8 cellular contexts compared by ENCODE assay signal in genomic region chr6:26538936-26539615, GRCh38. TPM values are rescaled to one million over a fixed set of nuclear protein-coding genes. Genes with fewer than 3 reads are reported as not detected.
A peak's percentile ranks its signal among the peaks of the same experiment; 100 is the strongest.
DNase-seq lines count a peak whose midpoint lies in the region; ATAC-seq and FAIRE-seq lines count a peak whose summit lies in the region.

No MANE protein-coding gene starts in this region.

- peak overlapping the region; percentile 98 for H3K9ac ChIP-seq in GM23248
- H3K9ac ChIP-seq in SK-N-MC (ENCODE audit: insufficient read length): peak overlapping the region; percentile 93

- H3K79me2 ChIP-seq in GM23248 (ENCODE audit: insufficient read depth): peaks cover 58% of the 10 kb centered on the region

- H3K9me2 ChIP-seq in GM23248 (ENCODE audit: insufficient read depth): no peaks in the 10 kb centered on the region

- no peak for ATAC-seq in GM21367 (IDR thresholded peaks at IDR 0.05; ENCODE audit: unreplicated experiment)

- peak overlapping the region; percentile 94 for H2AFZ ChIP-seq in GM23248

- H4K20me1 ChIP-seq in GM23248 (ENCODE audit: insufficient read depth): no peaks in the 10 kb centered on the region

- H3K4me3 ChIP-seq in GM23248 (peak overlapping the region; percentile 89), SK-N-MC (peak overlapping the region; percentile 91)

- DNase-seq in GM23248 (peak; percentile 48), SK-N-MC (ENCODE audit: low read depth, low spot score) (no peak), fibroblast of peridontal ligament (ENCODE audit: extremely low read depth) (peak; percentile 18), renal cortical epithelial cell (ENCODE audit: low read depth) (peak; percentile 42), DMS153 treated with DMSO at 0.1 percent for 48 hours (lab: John Stamatoyannopoulos, UW; ENCODE audit: unreplicated experiment) (no peak), GM19239 (ENCODE audit: insufficient read length, low spot score) (no peak)
- no peak for DNase-seq in stimulated activated CD8-positive, alpha-beta memory T cell treated with anti-CD3 and anti-CD28 coated beads, Interleukin-4, amount 100 ng/mL, for 48 hours

- in situ Hi-C loops in GM23248 (cut with MboI): loop anchor here (25.0 kb wide), 1 partner anchor 202 kb away; no protein-coding TSS in a partner anchor

- H3K4me2 ChIP-seq in GM23248 (ENCODE audit: unreplicated experiment): peak overlapping the region; percentile 93

- H3K27me3 ChIP-seq in GM23248 (replicated peaks; ENCODE audit: insufficient read depth): no peaks in the 10 kb centered on the region

- H3K36me3 ChIP-seq in GM23248 (ENCODE audit: low read depth): peaks cover 10% of the 10 kb centered on the region; the same call in 1 of the 2 replicates
- H3K36me3 ChIP-seq in SK-N-MC (ENCODE audit: insufficient read depth, low read length): peaks cover 9% of the 10 kb centered on the region

- 58 to 59% methylated on average over 16 of the region's 16 CpGs for WGBS in GM23248 (ENCODE audit: low coverage in 1 of 2, low lambda C conversion rate in 2 of 2, missing lambda C conversion rate in 2 of 2), 2 experiments

- H3K4me1 ChIP-seq in GM23248 (ENCODE audit: insufficient read depth): peaks cover 22% of the 10 kb centered on the region

- H3F3A ChIP-seq in GM23248 (ENCODE audit: insufficient read depth): peaks cover 29% of the 10 kb centered on the region

- H3K9me3 ChIP-seq in GM23248 (ENCODE audit: low read depth): no peaks in the 10 kb centered on the region
- H3K9me3 ChIP-seq in SK-N-MC (ENCODE audit: low read depth, low read length): no peaks in the 10 kb centered on the region

- peak overlapping the region; percentile 97 for H3K27ac ChIP-seq in GM23248
- peak overlapping the region; percentile 97; the same call in 1 of the 2 replicates for H3K27ac ChIP-seq in SK-N-MC

- FAIRE-seq in GM19239 (lab: Jason Lieb, UNC): no peak

RNA-seq across cellular contexts. Expression of gene HMGN4, which starts 0.9 kb away (rescaled TPM):
- total RNA-seq in GM23248 (2014; rRNA removed; shearing (Covaris generic)): 81.6 and 87.2 TPM in 2 replicates
- 67.1 and 70.8 TPM in 2 replicates for polyA plus RNA-seq in GM23248 (2016; fragmentation: Nextera tagmentation; extraction: Ambion mirVana)
- 117 and 119 TPM in 2 replicates for total RNA-seq in renal cortical epithelial cell

RNA-seq across cellular contexts. Expression of gene BTN1A1, which starts 39.0 kb away (rescaled TPM):
- 0.11 TPM in 1 of 2 replicates, not detected in the other for total RNA-seq in GM23248 (2014; rRNA removed; shearing (Covaris generic))
- polyA plus RNA-seq in GM23248 (2016; fragmentation: Nextera tagmentation; extraction: Ambion mirVana): not detected in 2 replicates
- not detected in 2 replicates for total RNA-seq in renal cortical epithelial cell

RNA-seq across cellular contexts. Expression of gene ABT1, which starts 57.7 kb away (rescaled TPM):
- 10.9 and 12.9 TPM in 2 replicates for total RNA-seq in GM23248 (2014; rRNA removed; shearing (Covaris generic))
- polyA plus RNA-seq in GM23248 (2016; fragmentation: Nextera tagmentation; extraction: Ambion mirVana): 17.3 and 17.6 TPM in 2 replicates
- 9.1 and 14.6 TPM in 2 replicates for total RNA-seq in renal cortical epithelial cell

Comparison
In these comparisons a context has a peak if more than half of its experiments do, and no peak if none do; other contexts are left out.
1. DNase-seq: peak in GM23248 (single experiment), fibroblast of peridontal ligament (single experiment) and renal cortical epithelial cell (single experiment); none in SK-N-MC (single experiment), stimulated activated CD8-positive, alpha-beta memory T cell treated with anti-CD3 and anti-CD28 coated beads, Interleukin-4, amount 100 ng/mL, for 48 hours (single experiment), DMS153 treated with DMSO at 0.1 percent for 48 hours (single experiment) and GM19239 (single experiment).